In genomic region chr14:90773705-90774104, GRCh38 we compare ENCODE assay signal across 1 cellular context.
TF ChIP-seq lines count a peak whose summit lies in the region.

No MANE protein-coding gene starts in this region.

TF ChIP-seq in WTC11, 78 proteins besides CTCF, POLR2A, EP300 and RAD21 (continued from another document):
- no peak for TF ChIP-seq ZNF532 (CRISPR knock-in tag; IDR thresholded peaks at IDR 0.05; ENCODE audit: borderline replicate concordance)
- TF ChIP-seq ZNF671 (CRISPR knock-in tag; IDR thresholded peaks at IDR 0.05) = no peak
- no peak for TF ChIP-seq PREB (CRISPR knock-in tag; IDR thresholded peaks at IDR 0.05; ENCODE audit: borderline replicate concordance)
- TF ChIP-seq ZNF512 (CRISPR knock-in tag; IDR thresholded peaks at IDR 0.05; ENCODE audit: borderline replicate concordance) = no peak
- no peak for TF ChIP-seq OVOL2 (CRISPR knock-in tag; IDR thresholded peaks at IDR 0.05; ENCODE audit: borderline replicate concordance)
- TF ChIP-seq IRF2 (CRISPR knock-in tag; IDR thresholded peaks at IDR 0.05; ENCODE audit: borderline replicate concordance, low read depth) = no peak
- TF ChIP-seq PRRX2 (CRISPR knock-in tag; IDR thresholded peaks at IDR 0.05) = no peak
